Comparison of ENCODE assay signal across 26 cellular contexts in genomic region chr13:50729177-50729576, GRCh38.
"Had no signal": no experiment of that assay in that cellular context is flagged by ENCODE, and none has a peak within 500 bp of the region (broad histone marks: within the 10 kb centered on the region; RNA-seq: fewer than 3 reads in every experiment).

No MANE protein-coding gene starts in this region.

- H3K4me2 ChIP-seq: hepatocyte had no signal

- FAIRE-seq: endothelial cell of umbilical vein, frontal cortex, kidney had no signal

- H3K36me3 ChIP-seq: esophagus muscularis mucosa, gastroesophageal sphincter, heart left ventricle, left lung had no signal

- H3K9me3 ChIP-seq: gastroesophageal sphincter had no signal

- ATAC-seq: foreskin keratinocyte; gastroesophageal sphincter; heart left ventricle; left colon; left lung; left ventricle myocardium superior; naive thymus-derived CD4-positive, alpha-beta T cell; natural killer cell had no signal

- H3K4me1 ChIP-seq: gastroesophageal sphincter, left lung had no signal

- H3K27ac ChIP-seq: coronary artery, dorsolateral prefrontal cortex, esophagus muscularis mucosa, foreskin keratinocyte, gastroesophageal sphincter, heart left ventricle, hepatocyte, left lung had no signal

- H3K4me3 ChIP-seq: coronary artery, dorsolateral prefrontal cortex, esophagus muscularis mucosa, gastroesophageal sphincter, heart left ventricle, hepatocyte, left lung, lung had no signal

- H3K79me2 ChIP-seq: hepatocyte had no signal

- DNase-seq: dermis blood vessel endothelial cell; dorsolateral prefrontal cortex; effector CD4-positive, alpha-beta T cell; effector memory CD4-positive, alpha-beta T cell; foreskin keratinocyte; heart left ventricle; hypothalamus; immature natural killer cell; islet precursor cell; kidney; kidney glomerular epithelial cell; left colon; left lung; left ventricle myocardium superior; mammary epithelial cell; mesendoderm; midbrain; naive thymus-derived CD4-positive, alpha-beta T cell; natural killer cell had no signal

- H2AFZ ChIP-seq: hepatocyte had no signal

- H3K27me3 ChIP-seq: dorsolateral prefrontal cortex, esophagus muscularis mucosa, foreskin keratinocyte, gastroesophageal sphincter, heart left ventricle, hepatocyte, left lung had no signal
